In the genomic region with DNA sequence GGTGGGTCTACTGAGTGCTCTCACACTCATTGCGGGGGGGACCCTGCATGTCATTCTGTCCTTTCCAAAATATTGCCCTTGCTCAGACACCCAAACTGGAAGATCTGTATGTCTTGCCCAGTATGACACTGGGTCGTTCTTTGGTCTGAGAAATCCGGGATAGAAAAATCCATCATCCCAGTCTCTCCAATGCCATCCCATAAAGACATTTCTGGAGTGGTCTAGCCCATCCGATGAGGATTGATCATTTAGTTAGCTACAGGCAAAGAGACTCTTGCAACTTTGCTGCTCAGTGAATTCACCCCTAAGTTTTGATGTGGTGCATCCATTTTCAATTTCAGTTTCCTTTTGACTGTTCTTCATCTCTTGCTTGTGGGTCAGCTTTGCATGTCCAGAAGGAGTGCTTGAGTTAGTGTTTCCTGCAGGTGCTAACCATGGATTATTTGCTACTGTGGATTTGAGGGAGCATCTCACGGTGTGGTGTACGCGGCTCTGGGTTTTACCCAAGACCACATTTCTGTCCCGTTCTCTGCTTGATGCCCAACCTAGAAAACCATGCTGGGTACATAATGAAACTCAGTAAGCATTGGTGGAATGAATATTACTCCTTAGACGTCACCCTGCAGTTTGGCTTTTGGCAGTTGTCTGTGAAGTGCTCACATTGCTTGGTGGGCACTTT, we compare ENCODE assay signal across 11 cellular contexts.
A peak's percentile ranks its signal among the peaks of the same experiment; 100 is the strongest.
DNase-seq lines count a peak whose midpoint lies in the region; ATAC-seq and TF ChIP-seq lines count a peak whose summit lies in the region.
"Had no signal": no experiment of that assay in that cellular context is flagged by ENCODE, and none has a peak within 500 bp of the region (broad histone marks: within the 10 kb centered on the region; RNA-seq: fewer than 3 reads in every experiment).

No MANE protein-coding gene starts in this region.

- no peak for TF ChIP-seq CTCF in OCI-LY7 (conservative IDR thresholded peaks at IDR 0.05; ENCODE audit: low read length)

- no peak for DNase-seq in hepatic stellate cell (ENCODE audit: low spot score)
- DNase-seq in globus pallidus (ENCODE audit: low spot score): no peak
- DNase-seq in activated T-helper 2 cell treated with anti-CD3 and anti-CD28 coated beads, Interferon-gamma antibody, Interleukin-2, Interleukin-4, amounts not matched to agents 10 μg/mL and 5 μg/mL and 100 μg/mL, durations not matched to agents 14 hours and 24 hours and 36 hours (ENCODE audit: low spot score): no peak
- no peak for DNase-seq in OCI-LY7 (ENCODE audit: low spot score)
- DNase-seq: NCI-H2029 treated with DMSO at 0.1 percent for 48 hours had no signal

- H3K79me2 ChIP-seq in OCI-LY7 (ENCODE audit: insufficient read depth, low read depth, low read length): no peaks in the 10 kb centered on the region

- peak; percentile 92 for ATAC-seq in GM18511 (IDR thresholded peaks at IDR 0.05; ENCODE audit: unreplicated experiment)
- ATAC-seq in GM19452 (IDR thresholded peaks at IDR 0.05; ENCODE audit: unreplicated experiment): peak; percentile 94
- peak; percentile 96 for ATAC-seq in HG02885 (IDR thresholded peaks at IDR 0.05; ENCODE audit: poor library complexity, unreplicated experiment)
- peak; percentile 98 for ATAC-seq in HG03565 (IDR thresholded peaks at IDR 0.05; ENCODE audit: unreplicated experiment)

- POLR2A ChIA-PET in OCI-LY7 (lab: Charles Lee): no interaction called here

- no peak overlapping the region for H3K4me3 ChIP-seq in OCI-LY7 (ENCODE audit: low read depth, low read length, poor library complexity, severe bottlenecking)

- H3K36me3 Mint-ChIP-seq in activated T-helper 2 cell treated with anti-CD3 and anti-CD28 coated beads, Interferon-gamma antibody, Interleukin-2, Interleukin-4, amounts not matched to agents 10 μg/mL and 5 μg/mL and 100 μg/mL, durations not matched to agents 14 hours and 24 hours and 36 hours (ENCODE audit: low read depth): no peaks in the 10 kb centered on the region
- H3K36me3 Mint-ChIP-seq: activated naive CD4-positive, alpha-beta T cell treated with anti-CD3 and anti-CD28 coated beads, Interleukin-2, amount 50 U/mL, for 24 hours had no signal

- no peaks in the 10 kb centered on the region for H3K9me3 ChIP-seq in OCI-LY7 (ENCODE audit: low read length)

- H2AFZ ChIP-seq in OCI-LY7 (ENCODE audit: low read length): no peak overlapping the region

- H4K20me1 ChIP-seq in OCI-LY7 (ENCODE audit: insufficient read depth, low read length): no peaks in the 10 kb centered on the region

- H3K27me3 Mint-ChIP-seq in activated T-helper 2 cell treated with anti-CD3 and anti-CD28 coated beads, Interferon-gamma antibody, Interleukin-2, Interleukin-4, amounts not matched to agents 10 μg/mL and 5 μg/mL and 100 μg/mL, durations not matched to agents 14 hours and 24 hours and 36 hours (ENCODE audit: low read depth): peaks cover 7% of the 10 kb centered on the region

- CTCF ChIA-PET in OCI-LY7 (lab: Charles Lee; ENCODE audit: unreplicated experiment): no interaction called here

- no TSS peak for BruUV-seq in OCI-LY7 (replicated peaks; lab: Mats Ljungman, UMichigan)

- H3K4me3 Mint-ChIP-seq in activated T-helper 2 cell treated with anti-CD3 and anti-CD28 coated beads, Interferon-gamma antibody, Interleukin-2, Interleukin-4, amounts not matched to agents 10 μg/mL and 5 μg/mL and 100 μg/mL, durations not matched to agents 14 hours and 24 hours and 36 hours (ENCODE audit: low read depth): no peak overlapping the region
- H3K4me3 Mint-ChIP-seq: activated naive CD4-positive, alpha-beta T cell treated with anti-CD3 and anti-CD28 coated beads, Interleukin-2, amount 50 U/mL, for 24 hours had no signal

- H3K9me2 ChIP-seq in OCI-LY7 (ENCODE audit: insufficient read depth, low read length): no peaks in the 10 kb centered on the region

- H3K4me2 ChIP-seq in OCI-LY7 (ENCODE audit: low read length): no peak overlapping the region

- H3K9me3 Mint-ChIP-seq in activated T-helper 2 cell treated with anti-CD3 and anti-CD28 coated beads, Interferon-gamma antibody, Interleukin-2, Interleukin-4, amounts not matched to agents 10 μg/mL and 5 μg/mL and 100 μg/mL, durations not matched to agents 14 hours and 24 hours and 36 hours: no peaks in the 10 kb centered on the region

- H3K27ac ChIP-seq in OCI-LY7 (ENCODE audit: low read depth, low read length, poor library complexity, severe bottlenecking): no peak overlapping the region
- H3K27ac ChIP-seq: VCaP had no signal

- intact Hi-C loops in activated T-helper 2 cell treated with anti-CD3 and anti-CD28 coated beads, Interferon-gamma antibody, Interleukin-2, Interleukin-4, amounts not matched to agents 10 μg/mL and 5 μg/mL and 100 μg/mL, durations not matched to agents 14 hours and 24 hours and 36 hours (cut with micrococcal nuclease): no loop called here
- intact Hi-C loops in OCI-LY7 (cut with micrococcal nuclease; ENCODE audit: unreplicated experiment): no loop called here

- no peaks in the 10 kb centered on the region for H3K36me3 ChIP-seq in OCI-LY7 (ENCODE audit: insufficient read depth, low read length)

- peaks cover 7% of the 10 kb centered on the region for H3K4me1 Mint-ChIP-seq in activated T-helper 2 cell treated with anti-CD3 and anti-CD28 coated beads, Interferon-gamma antibody, Interleukin-2, Interleukin-4, amounts not matched to agents 10 μg/mL and 5 μg/mL and 100 μg/mL, durations not matched to agents 14 hours and 24 hours and 36 hours (ENCODE audit: low read depth)
- H3K4me1 Mint-ChIP-seq: activated naive CD4-positive, alpha-beta T cell treated with anti-CD3 and anti-CD28 coated beads, Interleukin-2, amount 50 U/mL, for 24 hours had no signal

- H3K4me1 ChIP-seq in OCI-LY7 (ENCODE audit: insufficient read depth, low read length, poor library complexity, severe bottlenecking): no peaks in the 10 kb centered on the region

- no peak overlapping the region for H3K27ac Mint-ChIP-seq in activated T-helper 2 cell treated with anti-CD3 and anti-CD28 coated beads, Interferon-gamma antibody, Interleukin-2, Interleukin-4, amounts not matched to agents 10 μg/mL and 5 μg/mL and 100 μg/mL, durations not matched to agents 14 hours and 24 hours and 36 hours
- H3K27ac Mint-ChIP-seq: activated naive CD4-positive, alpha-beta T cell treated with anti-CD3 and anti-CD28 coated beads, Interleukin-2, amount 50 U/mL, for 24 hours had no signal
